8 cellular contexts compared by ENCODE assay signal in genomic region chr21:25708467-25709065, GRCh38. TPM values are rescaled to one million over a fixed set of nuclear protein-coding genes. Genes with fewer than 3 reads are reported as not detected.
A peak's percentile ranks its signal among the peaks of the same experiment; 100 is the strongest.
DNase-seq lines count a peak whose midpoint lies in the region; ATAC-seq and TF ChIP-seq lines count a peak whose summit lies in the region.

No MANE protein-coding gene starts in this region.

- H3K27ac ChIP-seq in endodermal cell (ENCODE audit: low read depth, low read length) (no peak overlapping the region), thyroid gland (no peak overlapping the region)

- H3K9me3 Mint-ChIP-seq in endodermal cell = no peaks in the 10 kb centered on the region
- no peaks in the 10 kb centered on the region for H3K9me3 Mint-ChIP-seq in natural killer cell treated with Interleukin-12 subunit alpha and Interleukin-12 subunit beta and Interleukin-15 and Interleukin-18, amount 100 ng/mL, for 72 hours

- no peaks in the 10 kb centered on the region for H3K36me3 Mint-ChIP-seq in endodermal cell (ENCODE audit: low read depth)
- H3K36me3 Mint-ChIP-seq in natural killer cell treated with Interleukin-12 subunit alpha and Interleukin-12 subunit beta and Interleukin-15 and Interleukin-18, amount 100 ng/mL, for 72 hours = no peaks in the 10 kb centered on the region

- WGBS in endodermal cell (ENCODE audit: insufficient coverage in 1 of 2, insufficient read length in 1 of 2), 2 experiments = 68 to 75% methylated on average over 5 to 7 of the region's 7 CpGs
- WGBS in thyroid gland, 2 donors = 53 to 58% methylated on average over 7 of the region's 7 CpGs

- H3K4me3 Mint-ChIP-seq in endodermal cell = no peak overlapping the region
- H3K4me3 Mint-ChIP-seq in natural killer cell treated with Interleukin-12 subunit alpha and Interleukin-12 subunit beta and Interleukin-15 and Interleukin-18, amount 100 ng/mL, for 72 hours = no peak overlapping the region

- intact Hi-C loops in thyroid gland (cut with DNase I) = loop anchor here (2.0 kb wide), 1 partner anchor 100 kb away; no protein-coding TSS in a partner anchor

- no peak overlapping the region for H3K9ac ChIP-seq in endodermal cell (ENCODE audit: extremely low read depth, low read length, poor library complexity, severe bottlenecking)

- H3K27me3 Mint-ChIP-seq in endodermal cell (ENCODE audit: insufficient read depth) = no peaks in the 10 kb centered on the region
- no peaks in the 10 kb centered on the region for H3K27me3 Mint-ChIP-seq in natural killer cell treated with Interleukin-12 subunit alpha and Interleukin-12 subunit beta and Interleukin-15 and Interleukin-18, amount 100 ng/mL, for 72 hours

- no peaks in the 10 kb centered on the region for H3K9me3 ChIP-seq in endodermal cell (ENCODE audit: control insufficient read depth, low read length)
- no peaks in the 10 kb centered on the region for H3K9me3 ChIP-seq in thyroid gland

- H3K4me1 ChIP-seq in endodermal cell (ENCODE audit: control insufficient read depth, insufficient read depth, low read length) (no peaks in the 10 kb centered on the region), thyroid gland (no peaks in the 10 kb centered on the region)

- ATAC-seq in GM18870 (IDR thresholded peaks at IDR 0.05; ENCODE audit: unreplicated experiment) = peak; percentile 58
- no peak for ATAC-seq in natural killer cell treated with Interleukin-12 subunit alpha and Interleukin-12 subunit beta and Interleukin-15 and Interleukin-18, amount 100 ng/mL, for 72 hours
- no peak for ATAC-seq in HG03521 (IDR thresholded peaks at IDR 0.05; ENCODE audit: unreplicated experiment)

- TF ChIP-seq CTCF in endodermal cell (conservative IDR thresholded peaks at IDR 0.05) (peak; percentile 89), thyroid gland (IDR thresholded peaks at IDR 0.05) (peak; percentile 50 to 81 (median 62))

- H3K27me3 ChIP-seq in endodermal cell (ENCODE audit: control insufficient read depth, insufficient read depth, low read length, poor library complexity, severe bottlenecking) (no peaks in the 10 kb centered on the region), thyroid gland (no peaks in the 10 kb centered on the region)

- DNase-seq in AML-193 (lab: John Stamatoyannopoulos, UW) = peak; percentile 45 to 59
- peak; percentile 5 for DNase-seq in NCI-H2196 treated with DMSO at 0.1 percent for 48 hours (lab: John Stamatoyannopoulos, UW; ENCODE audit: unreplicated experiment)
- DNase-seq in activated CD4-positive, alpha-beta T cell treated with anti-CD3 and anti-CD28 coated beads, Interleukin-2, amount 50 U/mL, for 48 hours = peak; percentile 40 to 46
- DNase-seq in endodermal cell = peak; percentile 61
- DNase-seq in natural killer cell treated with Interleukin-12 subunit alpha and Interleukin-12 subunit beta and Interleukin-15 and Interleukin-18, amount 100 ng/mL, for 72 hours (ENCODE audit: low spot score) = peak; percentile 65
- DNase-seq in thyroid gland = peak; percentile 37 to 39

- H3K4me3 ChIP-seq in endodermal cell (ENCODE audit: low read length) = no peak overlapping the region
- no peak overlapping the region for H3K4me3 ChIP-seq in thyroid gland (replicated peaks in 1 of 3)

- H3K4me1 Mint-ChIP-seq in endodermal cell = peaks cover 4% of the 10 kb centered on the region
- H3K4me1 Mint-ChIP-seq in natural killer cell treated with Interleukin-12 subunit alpha and Interleukin-12 subunit beta and Interleukin-15 and Interleukin-18, amount 100 ng/mL, for 72 hours (ENCODE audit: low read depth in 2 of 2) = peaks cover 7 to 8% of the 10 kb centered on the region in 2 donors

- no peak overlapping the region for H3K27ac Mint-ChIP-seq in endodermal cell
- no peak overlapping the region for H3K27ac Mint-ChIP-seq in natural killer cell treated with Interleukin-12 subunit alpha and Interleukin-12 subunit beta and Interleukin-15 and Interleukin-18, amount 100 ng/mL, for 72 hours

- no peaks in the 10 kb centered on the region for H3K36me3 ChIP-seq in endodermal cell (ENCODE audit: control insufficient read depth, insufficient read depth, low read length)
- H3K36me3 ChIP-seq in thyroid gland = no peaks in the 10 kb centered on the region

- TF ChIP-seq POLR2A in thyroid gland (IDR thresholded peaks at IDR 0.05) = no peak

RNA-seq across cellular contexts. Expression of gene ATP5PF, which starts 26.1 kb away (rescaled TPM):
- total RNA-seq in endodermal cell (100 to 1,000 TPM; 126 to 131 TPM), thyroid gland (100 to 1,000 TPM in 1 of 4 donors, 10 to 100 TPM in 3; 77.3 to 132 (median 89.7) TPM)
- 211 TPM for polyA plus RNA-seq in endodermal cell (2013, experiment 1 of 2)
- 212 TPM for polyA plus RNA-seq in endodermal cell (2013, experiment 2 of 2)
- 100 to 1,000 TPM in 1 of 2 donors, 10 to 100 TPM in 1; 52.1 to 124 TPM for total RNA-seq in natural killer cell treated with Interleukin-12 subunit alpha and Interleukin-12 subunit beta and Interleukin-15 and Interleukin-18, amount 100 ng/mL, for 72 hours

RNA-seq across cellular contexts. Expression of gene GABPA, which starts 26.2 kb away (rescaled TPM):
- total RNA-seq in endodermal cell (10 to 100 TPM; 30.4 to 35.3 TPM), thyroid gland (10 to 100 TPM; 37.3 to 39.8 (median 38.4) TPM)
- polyA plus RNA-seq in endodermal cell (2013, experiment 1 of 2) = 32.3 TPM
- polyA plus RNA-seq in endodermal cell (2013, experiment 2 of 2) = 33.4 TPM
- 10 to 100 TPM; 23.5 to 23.6 TPM for total RNA-seq in natural killer cell treated with Interleukin-12 subunit alpha and Interleukin-12 subunit beta and Interleukin-15 and Interleukin-18, amount 100 ng/mL, for 72 hours

Comparison
In these comparisons a context has a peak if more than half of its experiments do, and no peak if none do; other contexts are left out.
1. DNase-seq: peak in every context shown above with its lines; median percentile 65 in natural killer cell treated with Interleukin-12 subunit alpha and Interleukin-12 subunit beta and Interleukin-15 and Interleukin-18, amount 100 ng/mL, for 72 hours; 61 in endodermal cell; 52 in AML-193; 43 in activated CD4-positive, alpha-beta T cell treated with anti-CD3 and anti-CD28 coated beads, Interleukin-2, amount 50 U/mL, for 48 hours; 38 in thyroid gland; 5 in NCI-H2196 treated with DMSO at 0.1 percent for 48 hours.